In the genomic region with DNA sequence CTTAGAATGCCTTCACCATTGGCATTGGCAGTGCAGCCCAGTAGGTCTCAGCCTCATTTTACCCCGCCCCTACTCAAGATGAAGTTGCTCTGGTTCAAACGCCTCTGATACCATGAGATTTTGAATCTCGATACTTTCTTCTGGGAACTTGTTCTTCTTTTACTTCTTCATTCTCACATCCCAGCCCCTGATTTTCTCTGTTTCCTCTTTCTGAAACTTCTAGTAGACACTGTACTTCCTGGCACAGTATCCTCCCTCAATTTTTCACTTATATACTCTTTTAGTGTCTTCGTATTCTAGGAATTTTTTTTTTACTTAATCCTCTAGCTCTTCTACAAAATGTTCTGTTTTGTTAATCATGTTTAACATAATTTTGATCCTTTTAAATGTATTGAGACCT, we compare ENCODE assay signal across 15 cellular contexts.
"Had no signal": no experiment of that assay in that cellular context is flagged by ENCODE, and none has a peak within 500 bp of the region (broad histone marks: within the 10 kb centered on the region; RNA-seq: fewer than 3 reads in every experiment).

No MANE protein-coding gene starts in this region.

- H3K27ac Mint-ChIP-seq: activated CD4-positive, alpha-beta memory T cell treated with anti-CD3 and anti-CD28 coated beads for 36 hours; activated CD4-positive, alpha-beta T cell treated with anti-CD3 and anti-CD28 coated beads for 36 hours; activated naive CD4-positive, alpha-beta T cell treated with anti-CD3 and anti-CD28 coated beads, Interleukin-2, amount 10 ng/mL, durations not matched to agents 7 days and 5 days; activated T-cell treated with anti-CD3 and anti-CD28 coated beads, Interleukin-2, amount 50 U/mL, for 24 hours had no signal

- ATAC-seq: activated CD4-positive, alpha-beta T cell treated with anti-CD3 and anti-CD28 coated beads for 36 hours had no signal

- H3K4me1 Mint-ChIP-seq: activated CD4-positive, alpha-beta T cell treated with anti-CD3 and anti-CD28 coated beads for 36 hours; activated naive CD4-positive, alpha-beta T cell treated with anti-CD3 and anti-CD28 coated beads, Interleukin-2, amount 10 ng/mL, durations not matched to agents 7 days and 5 days had no signal

- DNase-seq: activated CD4-positive, alpha-beta memory T cell treated with anti-CD3 and anti-CD28 coated beads for 36 hours; activated CD4-positive, alpha-beta T cell treated with anti-CD3 and anti-CD28 coated beads for 36 hours; activated naive CD4-positive, alpha-beta T cell treated with anti-CD3 and anti-CD28 coated beads, Interleukin-2, amount 10 ng/mL, durations not matched to agents 7 days and 5 days; activated T-cell treated with anti-CD3 and anti-CD28 coated beads, Interleukin-2, amount 50 U/mL, for 24 hours; adrenal gland; dorsolateral prefrontal cortex; hypothalamus; midbrain; retina; stimulated activated CD4-positive, alpha-beta T cell treated with anti-CD3 and anti-CD28 coated beads, Interleukin-4, amount 100 ng/mL, for 4 hours; stimulated activated CD8-positive, alpha-beta memory T cell treated with anti-CD3 and anti-CD28 coated beads, Interleukin-4, amount 100 ng/mL, for 48 hours; stimulated activated naive CD4-positive, alpha-beta T cell treated with Interleukin-2 at 50 U/mL for 16 hours; substantia nigra; SW 1271; WERI-Rb-1 had no signal

- H3K9me3 Mint-ChIP-seq: activated CD4-positive, alpha-beta memory T cell treated with anti-CD3 and anti-CD28 coated beads for 36 hours; activated naive CD4-positive, alpha-beta T cell treated with anti-CD3 and anti-CD28 coated beads, Interleukin-2, amount 10 ng/mL, durations not matched to agents 7 days and 5 days; activated T-cell treated with anti-CD3 and anti-CD28 coated beads, Interleukin-2, amount 50 U/mL, for 24 hours had no signal

- H3K4me3 Mint-ChIP-seq: activated CD4-positive, alpha-beta memory T cell treated with anti-CD3 and anti-CD28 coated beads for 36 hours; activated CD4-positive, alpha-beta T cell treated with anti-CD3 and anti-CD28 coated beads for 36 hours; activated naive CD4-positive, alpha-beta T cell treated with anti-CD3 and anti-CD28 coated beads, Interleukin-2, amount 10 ng/mL, durations not matched to agents 7 days and 5 days; activated T-cell treated with anti-CD3 and anti-CD28 coated beads, Interleukin-2, amount 50 U/mL, for 24 hours had no signal

- H3K36me3 Mint-ChIP-seq: activated CD4-positive, alpha-beta memory T cell treated with anti-CD3 and anti-CD28 coated beads for 36 hours; activated naive CD4-positive, alpha-beta T cell treated with anti-CD3 and anti-CD28 coated beads, Interleukin-2, amount 10 ng/mL, durations not matched to agents 7 days and 5 days had no signal
